Comparison of ENCODE assay signal across 21 cellular contexts in the genomic region with DNA sequence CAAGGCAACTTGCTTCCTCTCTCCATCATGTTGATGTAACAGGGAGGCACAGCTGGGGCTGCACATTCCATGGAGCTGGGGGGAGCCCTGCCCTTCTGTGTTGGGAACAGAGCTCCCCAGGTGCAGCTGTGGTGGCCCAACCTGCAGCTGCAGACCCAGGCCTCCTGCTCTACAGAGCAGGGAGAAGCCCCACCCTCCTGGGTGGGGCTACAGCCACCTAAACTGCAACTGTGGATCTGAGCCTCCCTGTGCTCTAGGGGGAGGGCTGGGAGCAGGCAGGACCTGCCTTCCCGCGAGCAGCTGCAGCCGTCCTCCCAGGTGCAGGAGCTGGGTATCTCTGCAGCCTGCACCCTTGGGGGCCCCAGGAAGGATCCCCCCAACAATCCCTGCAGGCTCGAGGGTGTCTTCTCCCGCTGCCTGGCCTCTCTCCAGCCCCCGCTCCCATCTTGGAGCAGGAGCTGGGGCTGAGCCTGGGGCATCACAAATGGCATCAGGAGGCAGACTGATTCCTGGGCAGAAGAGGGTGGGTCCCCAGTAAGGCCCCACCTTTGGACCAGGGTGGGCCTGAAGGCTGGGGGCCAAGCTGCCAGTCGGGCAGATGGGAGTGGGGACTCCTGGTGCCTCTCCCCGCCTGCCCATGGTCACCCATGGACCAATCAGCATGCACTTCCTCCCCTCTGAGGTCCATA. TPM values are rescaled to one million over a fixed set of nuclear protein-coding genes. Genes with fewer than 3 reads are reported as not detected.
"Had no signal": no experiment of that assay in that cellular context is flagged by ENCODE, and none has a peak within 500 bp of the region (broad histone marks: within the 10 kb centered on the region; RNA-seq: fewer than 3 reads in every experiment).

No MANE protein-coding gene starts in this region.

- H3K27ac Mint-ChIP-seq: activated CD4-positive, alpha-beta T cell treated with anti-CD3 and anti-CD28 coated beads, Interleukin-2, amount 10 ng/mL, durations not matched to agents 7 days and 5 days; activated CD8-positive, alpha-beta memory T cell treated with anti-CD3 and anti-CD28 coated beads, Interleukin-2, amount 10 ng/mL, durations not matched to agents 7 days and 5 days; activated CD8-positive, alpha-beta T cell treated with anti-CD3 and anti-CD28 coated beads for 36 hours had no signal

- DNase-seq: activated CD4-positive, alpha-beta T cell treated with anti-CD3 and anti-CD28 coated beads, Interleukin-2, amount 10 ng/mL, durations not matched to agents 7 days and 5 days; activated CD4-positive, CD25-positive, alpha-beta regulatory T cell treated with anti-CD3 and anti-CD28 coated beads, Interleukin-2, amount 50 U/mL, for 72 hours; activated CD8-positive, alpha-beta memory T cell treated with anti-CD3 and anti-CD28 coated beads, Interleukin-2, amount 10 ng/mL, durations not matched to agents 7 days and 5 days; activated CD8-positive, alpha-beta T cell treated with anti-CD3 and anti-CD28 coated beads for 36 hours; activated effector memory CD4-positive, alpha-beta T cell treated with anti-CD3 and anti-CD28 coated beads, Interleukin-2, amount 50 U/mL, for 16 hours; activated naive CD4-positive, alpha-beta T cell treated with anti-CD3 and anti-CD28 coated beads, Interleukin-2, amount 10 ng/mL, durations not matched to agents 7 days and 5 days; activated T-cell treated with anti-CD3 and anti-CD28 coated beads for 4 hours; amygdala; foreskin keratinocyte; hippocampal formation; lower lobe of right lung; naive thymus-derived CD4-positive, alpha-beta T cell; spleen; stimulated activated CD4-positive, alpha-beta T cell treated with anti-CD3 and anti-CD28 coated beads, Interleukin-4, amount 100 ng/mL, for 24 hours; stimulated activated naive CD8-positive, alpha-beta T cell treated with anti-CD3 and anti-CD28 coated beads, Interleukin-15, Interleukin-2, amounts not matched to agents 100 U/mL and 50 U/mL, for 24 hours had no signal

- H3K27me3 Mint-ChIP-seq: activated CD4-positive, alpha-beta T cell treated with anti-CD3 and anti-CD28 coated beads, Interleukin-2, amount 10 ng/mL, durations not matched to agents 7 days and 5 days; activated CD8-positive, alpha-beta memory T cell treated with anti-CD3 and anti-CD28 coated beads, Interleukin-2, amount 10 ng/mL, durations not matched to agents 7 days and 5 days; activated CD8-positive, alpha-beta T cell treated with anti-CD3 and anti-CD28 coated beads for 36 hours; activated naive CD4-positive, alpha-beta T cell treated with anti-CD3 and anti-CD28 coated beads, Interleukin-2, amount 10 ng/mL, durations not matched to agents 7 days and 5 days; naive thymus-derived CD4-positive, alpha-beta T cell had no signal

- H3K4me3 Mint-ChIP-seq: activated CD4-positive, alpha-beta T cell treated with anti-CD3 and anti-CD28 coated beads, Interleukin-2, amount 10 ng/mL, durations not matched to agents 7 days and 5 days; activated CD8-positive, alpha-beta memory T cell treated with anti-CD3 and anti-CD28 coated beads, Interleukin-2, amount 10 ng/mL, durations not matched to agents 7 days and 5 days; activated CD8-positive, alpha-beta T cell treated with anti-CD3 and anti-CD28 coated beads for 36 hours; activated naive CD4-positive, alpha-beta T cell treated with anti-CD3 and anti-CD28 coated beads, Interleukin-2, amount 10 ng/mL, durations not matched to agents 7 days and 5 days; naive thymus-derived CD4-positive, alpha-beta T cell; neural crest cell had no signal

- H3K36me3 ChIP-seq: lower lobe of right lung had no signal

- H3K4me3 ChIP-seq: coronary artery, lower lobe of right lung, spleen, upper lobe of left lung had no signal

- ATAC-seq: activated CD8-positive, alpha-beta memory T cell treated with anti-CD3 and anti-CD28 coated beads, Interleukin-2, amount 10 ng/mL, durations not matched to agents 7 days and 5 days; activated CD8-positive, alpha-beta T cell treated with anti-CD3 and anti-CD28 coated beads for 36 hours; foreskin keratinocyte; left lobe of liver; lower lobe of right lung; naive thymus-derived CD4-positive, alpha-beta T cell; stimulated activated naive CD8-positive, alpha-beta T cell treated with anti-CD3 and anti-CD28 coated beads, Interleukin-15, Interleukin-2, amounts not matched to agents 100 U/mL and 50 U/mL, for 24 hours had no signal

- H3K27ac ChIP-seq: coronary artery, foreskin keratinocyte, lower lobe of right lung, spleen, upper lobe of left lung, VCaP had no signal

- H3K4me1 ChIP-seq: foreskin keratinocyte had no signal

- H3K27me3 ChIP-seq: foreskin keratinocyte, spleen, upper lobe of left lung had no signal

RNA-seq across cellular contexts. Expression of gene GPR156, which starts 56.8 kb away (rescaled TPM):
- total RNA-seq: activated CD8-positive, alpha-beta memory T cell treated with anti-CD3 and anti-CD28 coated beads, Interleukin-2, amount 10 ng/mL, durations not matched to agents 7 days and 5 days; activated CD8-positive, alpha-beta T cell treated with anti-CD3 and anti-CD28 coated beads for 36 hours; left lobe of liver; T-helper 2 cell treated with Interferon-gamma antibody and Interleukin-4, amounts not matched to agents 100 ng/mL and 5 ng/mL, for 36 hours had no signal
- polyA plus RNA-seq: naive thymus-derived CD4-positive, alpha-beta T cell had no signal
